In genomic region chr11:88175707-88176066, GRCh38 we compare ENCODE assay signal across 9 cellular contexts. TPM values are rescaled to one million over a fixed set of nuclear protein-coding genes. Genes with fewer than 3 reads are reported as not detected.
DNase-seq lines count a peak whose midpoint lies in the region; ATAC-seq and TF ChIP-seq lines count a peak whose summit lies in the region.
"Had no signal": no experiment of that assay in that cellular context is flagged by ENCODE, and none has a peak within 500 bp of the region (broad histone marks: within the 10 kb centered on the region; RNA-seq: fewer than 3 reads in every experiment).

No MANE protein-coding gene starts in this region.

- peak; percentile 14 for ATAC-seq in GM21381 (IDR thresholded peaks at IDR 0.05; ENCODE audit: unreplicated experiment)

- no peaks in the 10 kb centered on the region for H3K9me3 ChIP-seq in HUES6 (ENCODE audit: control insufficient read depth, insufficient read depth, low read depth, low read length)
- no peaks in the 10 kb centered on the region for H3K9me3 ChIP-seq in esophagus muscularis mucosa
- H3K9me3 ChIP-seq in skeletal muscle tissue (ENCODE audit: control insufficient read depth in 3 of 3, low read length in 3 of 3) = no peaks in the 10 kb centered on the region
- H3K9me3 ChIP-seq: neutrophil, SJSA1 had no signal

- no peaks in the 10 kb centered on the region for H3K36me3 Mint-ChIP-seq in activated CD4-positive, alpha-beta memory T cell treated with anti-CD3 and anti-CD28 coated beads, Interleukin-2, amount 10 ng/mL, durations not matched to agents 7 days and 5 days (ENCODE audit: low read depth)

- WGBS in esophagus muscularis mucosa = 61% methylated on average over 5 of the region's 7 CpGs
- WGBS in lower leg skin, 2 donors = 21 to 34% methylated on average over 7 of the region's 7 CpGs

- no peak for DNase-seq in esophagus muscularis mucosa (ENCODE audit: extremely low spot score)
- no peak for DNase-seq in lower leg skin (ENCODE audit: low spot score in 2 of 2)
- DNase-seq in NCI-H2029 treated with DMSO at 0.1 percent for 48 hours (lab: John Stamatoyannopoulos, UW) = no peak
- no peak for DNase-seq in activated CD4-positive, alpha-beta memory T cell treated with anti-CD3 and anti-CD28 coated beads, Interleukin-2, amount 10 ng/mL, durations not matched to agents 7 days and 5 days

- H3K4me3 Mint-ChIP-seq in activated CD4-positive, alpha-beta memory T cell treated with anti-CD3 and anti-CD28 coated beads, Interleukin-2, amount 10 ng/mL, durations not matched to agents 7 days and 5 days = no peak overlapping the region

- H3K27me3 Mint-ChIP-seq in activated CD4-positive, alpha-beta memory T cell treated with anti-CD3 and anti-CD28 coated beads, Interleukin-2, amount 10 ng/mL, durations not matched to agents 7 days and 5 days = peaks cover 17% of the 10 kb centered on the region

- intact Hi-C loops in esophagus muscularis mucosa (cut with DNase I) = no loop called here
- intact Hi-C loops in lower leg skin (cut with DNase I; ENCODE audit: low total_unique reads) = no loop called here

- H3K9me3 Mint-ChIP-seq in activated CD4-positive, alpha-beta memory T cell treated with anti-CD3 and anti-CD28 coated beads, Interleukin-2, amount 10 ng/mL, durations not matched to agents 7 days and 5 days = no peaks in the 10 kb centered on the region

- CTCF ChIA-PET in activated CD4-positive, alpha-beta memory T cell treated with anti-CD3 and anti-CD28 coated beads, Interleukin-2, amount 10 ng/mL, durations not matched to agents 7 days and 5 days (lab: Charles Lee) = interaction anchor here (1.7 kb wide), 1 partner anchor 377 kb away, joined by 5 read pairs; no protein-coding TSS in a partner anchor

- TF ChIP-seq EP300 in esophagus muscularis mucosa (IDR thresholded peaks at IDR 0.05) = no peak

- peaks cover 49% of the 10 kb centered on the region for H3K4me1 Mint-ChIP-seq in activated CD4-positive, alpha-beta memory T cell treated with anti-CD3 and anti-CD28 coated beads, Interleukin-2, amount 10 ng/mL, durations not matched to agents 7 days and 5 days

- H3K9ac ChIP-seq in HUES6 (ENCODE audit: low read length) (no peak overlapping the region), skeletal muscle tissue (ENCODE audit: low read depth in 1 of 3, low read length in 3 of 3) (no peak overlapping the region)

- POLR2A ChIA-PET in activated CD4-positive, alpha-beta memory T cell treated with anti-CD3 and anti-CD28 coated beads, Interleukin-2, amount 10 ng/mL, durations not matched to agents 7 days and 5 days (lab: Charles Lee) = no interaction called here

- H3K27ac ChIP-seq in HUES6 (ENCODE audit: low read depth, low read length) (no peak overlapping the region), esophagus muscularis mucosa (replicated peaks in 1 of 4) (no peak overlapping the region), skeletal muscle tissue (ENCODE audit: low read depth, low read length) (no peak overlapping the region)
- H3K27ac ChIP-seq: neutrophil, SJSA1 had no signal

- H3K4me1 ChIP-seq in HUES6 (ENCODE audit: control insufficient read depth, insufficient read depth, low read length) (peaks cover 9% of the 10 kb centered on the region; the same call in 1 of the 2 replicates), esophagus muscularis mucosa (peaks cover 14 to 19% (median 14%) of the 10 kb centered on the region in 4 donors), skeletal muscle tissue (ENCODE audit: control insufficient read depth in 3 of 3, insufficient read depth in 3 of 3, low read length in 3 of 3) (peaks cover 5 to 12% (median 8%) of the 10 kb centered on the region in 3 donors)
- H3K4me1 ChIP-seq: SJSA1 had no signal

- no peaks in the 10 kb centered on the region for H3K36me3 ChIP-seq in HUES6 (ENCODE audit: control insufficient read depth, insufficient read depth, low read length)
- H3K36me3 ChIP-seq in esophagus muscularis mucosa = no peaks in the 10 kb centered on the region
- no peaks in the 10 kb centered on the region for H3K36me3 ChIP-seq in skeletal muscle tissue (ENCODE audit: control insufficient read depth in 3 of 3, insufficient read depth in 3 of 3, low read length in 3 of 3)
- H3K36me3 ChIP-seq: neutrophil, SJSA1 had no signal

- H3K27ac Mint-ChIP-seq in activated CD4-positive, alpha-beta memory T cell treated with anti-CD3 and anti-CD28 coated beads, Interleukin-2, amount 10 ng/mL, durations not matched to agents 7 days and 5 days = no peak overlapping the region

- TF ChIP-seq CTCF in esophagus muscularis mucosa (IDR thresholded peaks at IDR 0.05) (no peak), lower leg skin (IDR thresholded peaks at IDR 0.05) (no peak)

- H3K4me3 ChIP-seq in HUES6 (ENCODE audit: low read depth, low read length) (peak overlapping the region; percentile 81), esophagus muscularis mucosa (peak overlapping the region; percentile 54 to 64 (median 54)), skeletal muscle tissue (ENCODE audit: low read length in 3 of 3) (peak overlapping the region; percentile 32 to 83 (median 36)), lower leg skin (ENCODE audit: low read depth, poor library complexity, severe bottlenecking) (no peak overlapping the region)
- H3K4me3 ChIP-seq: SJSA1 had no signal

- H3K27me3 ChIP-seq in HUES6 (ENCODE audit: control insufficient read depth, insufficient read depth, low read length) = no peaks in the 10 kb centered on the region; the same call in 1 of the 2 replicates
- H3K27me3 ChIP-seq in esophagus muscularis mucosa = peaks cover 0 to 4% (median 0%) of the 10 kb centered on the region in 4 donors
- no peaks in the 10 kb centered on the region for H3K27me3 ChIP-seq in skeletal muscle tissue (ENCODE audit: control insufficient read depth in 3 of 3, insufficient read depth in 3 of 3, low read length in 3 of 3)
- H3K27me3 ChIP-seq: SJSA1 had no signal

- no peak for TF ChIP-seq POLR2A in esophagus muscularis mucosa (IDR thresholded peaks at IDR 0.05; ENCODE audit: low read depth)
- TF ChIP-seq POLR2A in lower leg skin (IDR thresholded peaks at IDR 0.05) = no peak

RNA-seq across cellular contexts. Expression of gene RAB38, which starts 0.4 kb away (rescaled TPM):
- 1 to 10 TPM in 1 of 4 donors, under 1 TPM in 3; 0.75 to 2.1 (median 0.80) TPM for total RNA-seq in esophagus muscularis mucosa
- total RNA-seq in skeletal muscle tissue = 1.6 TPM
- total RNA-seq in lower leg skin = 10 to 100 TPM; 26.9 to 87.3 (median 69.6) TPM
- 1 to 10 TPM; 1.2 to 1.5 TPM for total RNA-seq in activated CD4-positive, alpha-beta memory T cell treated with anti-CD3 and anti-CD28 coated beads, Interleukin-2, amount 10 ng/mL, durations not matched to agents 7 days and 5 days
- total RNA-seq: SJSA1 had no signal

Comparison
In these comparisons a context has a peak if more than half of its experiments do, and no peak if none do; other contexts are left out.
1. RNA of gene RAB38, which starts 0.4 kb away (total RNA-seq): 26.9 to 87.3 TPM in lower leg skin; 1.6 TPM in skeletal muscle tissue (single experiment), 1.2 to 1.5 TPM in activated CD4-positive, alpha-beta memory T cell treated with anti-CD3 and anti-CD28 coated beads, Interleukin-2, amount 10 ng/mL, durations not matched to agents 7 days and 5 days and 0.75 to 2.1 TPM in esophagus muscularis mucosa; every median in the first group is over 4 times any median in the second.